Comparison of ENCODE assay signal across 1 cellular context in genomic region chr12:124096109-124096508, GRCh38.
TF ChIP-seq lines count a peak whose summit lies in the region.

No MANE protein-coding gene starts in this region.

TF ChIP-seq in H1, 55 proteins besides CTCF, POLR2A, EP300 and RAD21 (continued from another document):
- TF ChIP-seq CHD7 (IDR thresholded peaks at IDR 0.05; ENCODE audit: insufficient replicate concordance, low read length) (no peak), HDAC2 (IDR thresholded peaks at IDR 0.05; ENCODE audit: borderline replicate concordance in 1 of 2, low read depth in 2 of 2, low read length in 2 of 2) (no peak), MAX (IDR thresholded peaks at IDR 0.05) (no peak), RFX5 (IDR thresholded peaks at IDR 0.05; ENCODE audit: borderline replicate concordance, low read depth, low read length) (no peak), RXRA (IDR thresholded peaks at IDR 0.05; ENCODE audit: insufficient read depth, low read depth, low read length) (no peak), SIX5 (IDR thresholded peaks at IDR 0.05; ENCODE audit: low read depth, low read length) (no peak)
